ENCODE assay signal across 9 cellular contexts in genomic region chr11:121595717-121596156, GRCh38.
DNase-seq lines count a peak whose midpoint lies in the region.
"Had no signal": no experiment of that assay in that cellular context is flagged by ENCODE, and none has a peak within 500 bp of the region (broad histone marks: within the 10 kb centered on the region; RNA-seq: fewer than 3 reads in every experiment).

No MANE protein-coding gene starts in this region.

- no peaks in the 10 kb centered on the region for H3K27me3 Mint-ChIP-seq in activated CD4-positive, alpha-beta memory T cell treated with anti-CD3 and anti-CD28 coated beads for 36 hours

- CTCF ChIA-PET in activated CD4-positive, alpha-beta memory T cell treated with anti-CD3 and anti-CD28 coated beads for 36 hours (lab: Charles Lee), result interaction anchor here (0.8 to 2.1 kb wide), 2 partner anchors 274 to 401 kb away, joined by 3 to 5 read pairs; no protein-coding TSS in a partner anchor

- POLR2A ChIA-PET in activated CD4-positive, alpha-beta memory T cell treated with anti-CD3 and anti-CD28 coated beads for 36 hours (lab: Charles Lee), result no interaction called here

- H3K36me3 Mint-ChIP-seq in activated CD4-positive, alpha-beta memory T cell treated with anti-CD3 and anti-CD28 coated beads for 36 hours, result peaks cover 56% of the 10 kb centered on the region

- intact Hi-C loops in activated CD4-positive, alpha-beta memory T cell treated with anti-CD3 and anti-CD28 coated beads for 36 hours (cut with micrococcal nuclease), result no loop called here

- H3K9me3 Mint-ChIP-seq in activated CD4-positive, alpha-beta memory T cell treated with anti-CD3 and anti-CD28 coated beads for 36 hours, result no peaks in the 10 kb centered on the region

- no peak overlapping the region for H3K27ac Mint-ChIP-seq in activated CD4-positive, alpha-beta memory T cell treated with anti-CD3 and anti-CD28 coated beads for 36 hours
- H3K27ac Mint-ChIP-seq: nephron progenitor cell had no signal

- peak; percentile 1 for DNase-seq in HK-2 (ENCODE audit: unreplicated experiment)
- DNase-seq in T1000 (lab: John Stamatoyannopoulos, UW), result peak; percentile 53
- peak; percentile 73 for DNase-seq in glomerular visceral epithelial cell (ENCODE audit: extremely low spot score)
- DNase-seq in stromal cell of bone marrow (ENCODE audit: low read depth), result peak; percentile 97
- no peak for DNase-seq in NK-92 (lab: John Stamatoyannopoulos, UW; ENCODE audit: unreplicated experiment)
- no peak for DNase-seq in activated CD4-positive, alpha-beta memory T cell treated with anti-CD3 and anti-CD28 coated beads for 36 hours
- DNase-seq in UCSD-AML1 (lab: John Stamatoyannopoulos, UW; ENCODE audit: unreplicated experiment), result no peak
- no peak for DNase-seq in midbrain (lab: John Stamatoyannopoulos, UW)
- DNase-seq: nephron progenitor cell had no signal

- H3K4me1 Mint-ChIP-seq in activated CD4-positive, alpha-beta memory T cell treated with anti-CD3 and anti-CD28 coated beads for 36 hours (ENCODE audit: low read depth), result peaks cover 8% of the 10 kb centered on the region

- no peak overlapping the region for H3K4me3 Mint-ChIP-seq in activated CD4-positive, alpha-beta memory T cell treated with anti-CD3 and anti-CD28 coated beads for 36 hours
- H3K4me3 Mint-ChIP-seq: nephron progenitor cell had no signal

Comparison
In these comparisons a context has a peak if more than half of its experiments do, and no peak if none do; other contexts are left out.
1. DNase-seq: peak in HK-2 (single experiment), T1000 (single experiment), glomerular visceral epithelial cell (single experiment) and stromal cell of bone marrow (single experiment); none in NK-92 (single experiment), activated CD4-positive, alpha-beta memory T cell treated with anti-CD3 and anti-CD28 coated beads for 36 hours (single experiment), UCSD-AML1 (single experiment) and midbrain (single experiment).